In the genomic region with DNA sequence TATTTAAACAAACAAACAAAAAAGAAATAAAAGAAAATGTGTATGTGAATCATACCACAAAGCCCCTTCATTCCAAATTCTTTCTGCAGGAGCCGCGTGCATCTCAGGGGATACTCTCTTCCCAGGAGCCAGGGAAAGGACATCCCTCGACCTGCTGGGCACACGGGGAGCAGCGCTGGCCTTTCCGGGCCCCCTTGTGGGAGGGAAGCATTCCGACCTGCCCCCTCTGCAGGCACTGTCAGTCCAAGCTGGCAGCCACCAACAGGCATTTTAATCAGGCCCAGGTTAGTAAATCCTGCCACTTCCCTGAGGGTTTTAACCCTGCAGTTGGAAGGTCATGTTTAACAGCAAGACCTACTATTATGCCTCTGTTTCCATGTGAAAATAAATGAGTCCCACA, we compare ENCODE assay signal across 17 cellular contexts.
"Had no signal": no experiment of that assay in that cellular context is flagged by ENCODE, and none has a peak within 500 bp of the region (broad histone marks: within the 10 kb centered on the region; RNA-seq: fewer than 3 reads in every experiment).

No MANE protein-coding gene starts in this region.

- H3K4me1 ChIP-seq: adrenal gland, esophagus muscularis mucosa, gastroesophageal sphincter, heart left ventricle, spleen, upper lobe of left lung had no signal

- DNase-seq: activated CD4-positive, alpha-beta T cell treated with anti-CD3 and anti-CD28 coated beads, Interleukin-2, amount 50 U/mL, for 4 hours; activated CD4-positive, CD25-positive, alpha-beta regulatory T cell treated with anti-CD3 and anti-CD28 coated beads, Interleukin-2, amount 50 U/mL, for 72 hours; activated gamma-delta T cell treated with Interleukin-2 at 50 U/mL for 16 hours; adrenal gland; effector CD8-positive, alpha-beta T cell; heart left ventricle; mesenchymal stem cell; naive thymus-derived CD4-positive, alpha-beta T cell; retina; spleen; stimulated activated CD4-positive, alpha-beta T cell treated with anti-CD3 and anti-CD28 coated beads, Interleukin-4, amount 100 ng/mL, for 4 hours; upper lobe of left lung had no signal

- H3K4me3 ChIP-seq: adrenal gland, esophagus muscularis mucosa, gastroesophageal sphincter, heart left ventricle, spleen, thoracic aorta, upper lobe of left lung had no signal

- H3K9me3 ChIP-seq: adrenal gland, esophagus muscularis mucosa, gastroesophageal sphincter, heart left ventricle, spleen, thoracic aorta, upper lobe of left lung had no signal

- H3K27me3 ChIP-seq: adrenal gland, esophagus muscularis mucosa, gastroesophageal sphincter, upper lobe of left lung had no signal

- H3K36me3 ChIP-seq: adrenal gland, esophagus muscularis mucosa, gastroesophageal sphincter, heart left ventricle, spleen, thoracic aorta, upper lobe of left lung had no signal

- H3K27ac ChIP-seq: adrenal gland, esophagus muscularis mucosa, gastroesophageal sphincter, heart left ventricle, spleen, thoracic aorta, upper lobe of left lung had no signal

- ATAC-seq: activated naive CD4-positive, alpha-beta T cell treated with anti-CD3 and anti-CD28 coated beads, Interleukin-2, amount 50 U/mL, for 72 hours; gastroesophageal sphincter; heart left ventricle; naive thymus-derived CD4-positive, alpha-beta T cell; stimulated activated memory B cell treated with anti-CD40 and anti-IgM and Interleukin-4, amounts not matched to agents 10 μg/mL and 1 μg/mL and 100 μg/mL, for 72 hours had no signal
